ENCODE assay signal across 11 cellular contexts in the genomic region with DNA sequence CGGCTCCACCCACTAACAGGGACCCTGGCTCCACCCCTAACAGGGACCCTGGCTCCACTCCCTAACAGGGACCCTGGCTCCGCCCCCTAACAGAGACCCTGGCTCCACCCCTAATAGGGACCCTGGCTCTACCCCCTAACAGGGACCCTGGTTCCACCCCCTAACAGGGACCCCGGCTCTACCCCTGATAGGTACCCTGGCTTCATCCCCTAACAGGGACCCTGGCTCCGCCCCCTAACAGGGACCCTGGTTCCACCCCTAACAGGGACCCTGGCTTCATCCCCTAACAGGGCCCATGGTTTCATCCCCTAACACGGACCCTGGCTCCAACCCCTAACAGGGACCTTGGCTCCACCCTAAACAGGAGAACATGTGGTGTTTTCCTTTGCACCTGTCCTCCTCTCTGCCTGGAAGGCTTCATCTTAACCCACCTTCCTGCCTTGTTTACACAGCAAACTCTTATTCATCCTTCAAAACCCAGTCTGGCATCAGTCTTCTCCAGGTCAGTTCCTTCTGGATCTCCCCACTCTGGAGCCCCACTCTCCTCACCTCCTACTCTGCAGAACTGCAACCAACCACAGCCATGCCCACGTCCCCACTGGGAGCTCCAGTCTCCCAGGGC. TPM values are rescaled to one million over a fixed set of nuclear protein-coding genes. Genes with fewer than 3 reads are reported as not detected.
A peak's percentile ranks its signal among the peaks of the same experiment; 100 is the strongest.
DNase-seq lines count a peak whose midpoint lies in the region; ATAC-seq, FAIRE-seq and TF ChIP-seq lines count a peak whose summit lies in the region.
"Had no signal": no experiment of that assay in that cellular context is flagged by ENCODE, and none has a peak within 500 bp of the region (broad histone marks: within the 10 kb centered on the region; RNA-seq: fewer than 3 reads in every experiment).

No MANE protein-coding gene starts in this region.

- H3K9me3 Mint-ChIP-seq in type B pancreatic cell: no peaks in the 10 kb centered on the region
- H3K9me3 Mint-ChIP-seq: activated naive CD4-positive, alpha-beta T cell treated with anti-CD3 and anti-CD28 coated beads, Interleukin-2, amount 50 U/mL, for 24 hours; HFFc6 had no signal

- H3K27me3 ChIP-seq in HepG2 (ENCODE audit: control insufficient read depth in 1 of 2, insufficient read depth in 2 of 2, low read length in 2 of 2): no peaks in the 10 kb centered on the region
- no peaks in the 10 kb centered on the region for H3K27me3 ChIP-seq in right lobe of liver
- no peaks in the 10 kb centered on the region for H3K27me3 ChIP-seq in Peyer's patch
- no peaks in the 10 kb centered on the region for H3K27me3 ChIP-seq in gastroesophageal sphincter

- POLR2A ChIA-PET in HepG2 (lab: Yijun Ruan, JAX): interaction anchor here (1.0 to 1.7 kb wide), 6 partner anchors 13 to 384 kb away, joined by 3 to 31 read pairs (median 5); a partner anchor contains a TSS

- H3K79me2 ChIP-seq in HepG2 (ENCODE audit: insufficient read depth, low read length): no peaks in the 10 kb centered on the region

- H2AFZ ChIP-seq in HepG2 (ENCODE audit: low read length): no peak overlapping the region

- peak overlapping the region; percentile 37 for H3K4me3 Mint-ChIP-seq in type B pancreatic cell
- H3K4me3 Mint-ChIP-seq: activated naive CD4-positive, alpha-beta T cell treated with anti-CD3 and anti-CD28 coated beads, Interleukin-2, amount 50 U/mL, for 24 hours; HFFc6 had no signal

- TF ChIP-seq CTCF in HepG2 (CRISPR knock-in tag; IDR thresholded peaks at IDR 0.05) (no peak), right lobe of liver (IDR thresholded peaks at IDR 0.05) (no peak), Peyer's patch (IDR thresholded peaks at IDR 0.05) (no peak), gastroesophageal sphincter (IDR thresholded peaks at IDR 0.05) (no peak), type B pancreatic cell (conservative IDR thresholded peaks at IDR 0.05) (no peak)

- H3K4me1 ChIP-seq in HepG2 (ENCODE audit: insufficient read depth, low read length) (peaks cover 64% of the 10 kb centered on the region), right lobe of liver (peaks cover 0 to 5% (median 2%) of the 10 kb centered on the region in 4 donors), Peyer's patch (peaks cover 0 to 20% (median 13%) of the 10 kb centered on the region in 4 donors), gastroesophageal sphincter (peaks cover 0 to 69% (median 16%) of the 10 kb centered on the region in 3 donors)

- CTCF ChIA-PET in HepG2 (lab: Yijun Ruan, JAX; ENCODE audit: low intra/inter-chr PET ratio, low total read pairs): no interaction called here

- H3K27ac Mint-ChIP-seq in type B pancreatic cell: peak overlapping the region; percentile 63
- H3K27ac Mint-ChIP-seq: activated naive CD4-positive, alpha-beta T cell treated with anti-CD3 and anti-CD28 coated beads, Interleukin-2, amount 50 U/mL, for 24 hours; HFFc6 had no signal

- peaks cover 11% of the 10 kb centered on the region for H3K36me3 Mint-ChIP-seq in type B pancreatic cell
- H3K36me3 Mint-ChIP-seq: activated naive CD4-positive, alpha-beta T cell treated with anti-CD3 and anti-CD28 coated beads, Interleukin-2, amount 50 U/mL, for 24 hours had no signal

- TF ChIP-seq RAD21 in HepG2 (CRISPR knock-in tag; IDR thresholded peaks at IDR 0.05): no peak

- ATAC-seq in HepG2 (peak; percentile 25; the same call in 2 of the 3 replicates), right lobe of liver (no peak), gastroesophageal sphincter (no peak), HG03565 (IDR thresholded peaks at IDR 0.05; ENCODE audit: unreplicated experiment) (no peak), Right ventricle myocardium inferior (no peak)

- H3K4me3 ChIP-seq in HepG2 (replicated peaks in 1 of 3; ENCODE audit: insufficient read depth in 1 of 3, low read depth in 2 of 3, low read length in 3 of 3): no peak overlapping the region
- H3K4me3 ChIP-seq in right lobe of liver: no peak overlapping the region
- no peak overlapping the region for H3K4me3 ChIP-seq in Peyer's patch
- no peak overlapping the region for H3K4me3 ChIP-seq in gastroesophageal sphincter

- TF ChIP-seq EP300 in HepG2 (IDR thresholded peaks at IDR 0.05; ENCODE audit: low read depth in 2 of 2, low read length in 2 of 2): no peak
- no peak for TF ChIP-seq EP300 in HepG2 (CRISPR knock-in tag; IDR thresholded peaks at IDR 0.05; ENCODE audit: borderline replicate concordance)
- no peak for TF ChIP-seq EP300 in gastroesophageal sphincter (IDR thresholded peaks at IDR 0.05)

- H3K36me3 ChIP-seq in HepG2 (replicated peaks in 1 of 2; ENCODE audit: control insufficient read depth in 1 of 2, insufficient read depth in 2 of 2, low read length in 2 of 2): peaks cover 36 to 71% of the 10 kb centered on the region in 2 experiments
- H3K36me3 ChIP-seq in right lobe of liver: peaks cover 0 to 17% (median 0%) of the 10 kb centered on the region in 4 donors
- peaks cover 0 to 6% (median 0%) of the 10 kb centered on the region in 3 donors for H3K36me3 ChIP-seq in Peyer's patch
- H3K36me3 ChIP-seq in gastroesophageal sphincter: peaks cover 0 to 48% of the 10 kb centered on the region in 2 donors

- H3K27me3 Mint-ChIP-seq in type B pancreatic cell: no peaks in the 10 kb centered on the region

- peak overlapping the region; percentile 4 for H3K27ac ChIP-seq in HepG2 (ENCODE audit: extremely low read length, insufficient read depth, low read length)
- H3K27ac ChIP-seq in right lobe of liver: no peak overlapping the region
- H3K27ac ChIP-seq in Peyer's patch: peak overlapping the region; percentile 36 to 88 (median 50)
- peak overlapping the region in 3 of 4 donors; percentile 27 to 81 (median 70) for H3K27ac ChIP-seq in gastroesophageal sphincter

- H3K4me2 ChIP-seq in HepG2 (ENCODE audit: low read depth, low read length): peak overlapping the region; percentile 30; the same call in 1 of the 2 replicates

- TF ChIP-seq POLR2A in HepG2 (IDR thresholded peaks at IDR 0.05; ENCODE audit: insufficient read depth in 1 of 2, low read depth in 2 of 2, low read length in 2 of 2): no peak
- TF ChIP-seq POLR2A in right lobe of liver (IDR thresholded peaks at IDR 0.05): no peak
- no peak for TF ChIP-seq POLR2A in Peyer's patch (IDR thresholded peaks at IDR 0.05)
- TF ChIP-seq POLR2A in gastroesophageal sphincter (IDR thresholded peaks at IDR 0.05): no peak

- WGBS in HepG2 (ENCODE audit: low lambda C conversion rate): 65% methylated on average over 4 of the region's 6 CpGs
- 64% methylated on average over 4 of the region's 6 CpGs for WGBS in right lobe of liver (ENCODE audit: insufficient coverage, low coverage, low lambda C conversion rate, missing lambda C conversion rate)
- 63% methylated on average over 1 of the region's 6 CpGs; no CpG with 5 or more reads in 1 of the 2 donors for WGBS in gastroesophageal sphincter (ENCODE audit: low coverage in 1 of 2), 2 donors

- peaks cover 20% of the 10 kb centered on the region for H3K4me1 Mint-ChIP-seq in type B pancreatic cell (ENCODE audit: unreplicated experiment)

- intact Hi-C loops in HepG2 (cut with micrococcal nuclease; ENCODE audit: unreplicated experiment): no loop called here
- intact Hi-C loops in right lobe of liver (cut with DNase I): no loop called here
- intact Hi-C loops in Right ventricle myocardium inferior (cut with DNase I): no loop called here

- FAIRE-seq in HepG2 (lab: Jason Lieb, UNC): no peak

- no peak overlapping the region for H3K9ac ChIP-seq in HepG2 (ENCODE audit: insufficient read depth, low read depth, low read length)

- H3K9me3 ChIP-seq in HepG2 (ENCODE audit: low read length) (no peaks in the 10 kb centered on the region), right lobe of liver (no peaks in the 10 kb centered on the region), Peyer's patch (no peaks in the 10 kb centered on the region), gastroesophageal sphincter (no peaks in the 10 kb centered on the region)

- no peak for DNase-seq in HepG2 (ENCODE audit: low spot score)
- DNase-seq in right lobe of liver: no peak
- no peak for DNase-seq in Peyer's patch
- no peak for DNase-seq in type B pancreatic cell (ENCODE audit: extremely low spot score, unreplicated experiment)
- no peak for DNase-seq in Right ventricle myocardium inferior (ENCODE audit: missing footprints)
- DNase-seq in DMS53 (lab: John Stamatoyannopoulos, UW): no peak
- DNase-seq: HFFc6, NCI-H187 had no signal

- BruUV-seq in HepG2 (replicated peaks; lab: Mats Ljungman, UMichigan): no TSS peak

- in situ Hi-C loops in HepG2 (cut with HindIII; ENCODE audit: extremely low pct_ligation_motif_present, low pct_unique_long_range_greater_than_20kb): no loop called here

- no peaks in the 10 kb centered on the region for H4K20me1 ChIP-seq in HepG2 (ENCODE audit: insufficient read depth, low read length)

TF ChIP-seq in HepG2, 621 proteins besides CTCF, POLR2A, EP300 and RAD21 (continues in another document):
- TF ChIP-seq ZNF546 (CRISPR knock-in tag; conservative IDR thresholded peaks at IDR 0.05): no peak

RNA-seq across cellular contexts. Expression of a gene that starts 58.0 kb away (rescaled TPM):
- total RNA-seq in HepG2 (2016; rRNA removed; fragmentation: Illumina TruSeq; extraction: Trizol) (1.1 and 1.4 TPM in 2 replicates), right lobe of liver (10 to 100 TPM in 5 of 6 experiments, 1 to 10 TPM in 1; 9.2 to 25.8 (median 11.8) TPM), Peyer's patch (10 to 100 TPM in 2 of 4 donors, 1 to 10 TPM in 2; 3.9 to 55.3 (median 10.9) TPM), gastroesophageal sphincter (10 to 100 TPM; 63.5 to 87.5 (median 74.3) TPM), type B pancreatic cell (ENCODE audit: low replicate concordance) (22.9 and 56.2 TPM in 2 replicates), Right ventricle myocardium inferior (3.8 TPM)
- 1.0 and 1.2 TPM in 2 replicates for total RNA-seq in HepG2 (2016; cell fraction: cytosol; rRNA removed; fragmentation: Illumina TruSeq; extraction: Trizol; ENCODE audit: low read depth)
- 1.4 and 1.5 TPM in 2 replicates for total RNA-seq in HepG2 (2016; cell fraction: insoluble cytoplasmic fraction; rRNA removed; fragmentation: Illumina TruSeq; extraction: Trizol)
- total RNA-seq in HepG2 (2016; cell fraction: membrane; rRNA removed; fragmentation: Illumina TruSeq; extraction: Trizol): 2.7 and 2.9 TPM in 2 replicates
- total RNA-seq in HepG2 (2016; cell fraction: nucleus; rRNA removed; fragmentation: Illumina TruSeq; extraction: Trizol): 1.1 and 1.9 TPM in 2 replicates
- 94.7 and 113 TPM in 2 replicates for polyA plus RNA-seq in HepG2 (2011; rRNA removed)
- 101 and 112 TPM in 2 replicates for polyA plus RNA-seq in HepG2 (2011; cell fraction: cytosol; rRNA removed)
- 181 and 188 TPM in 2 replicates for polyA plus RNA-seq in HepG2 (2011; cell fraction: nucleus; rRNA removed)
- 46.0 and 71.6 TPM in 2 replicates for polyA plus RNA-seq in HepG2 (2012)
- polyA plus RNA-seq in HepG2 (2016; cell fraction: cytosol; fragmentation: Illumina TruSeq; extraction: Trizol; ENCODE audit: low read depth): 0.27 and 0.52 TPM in 2 replicates
- polyA plus RNA-seq in HepG2 (2016; cell fraction: insoluble cytoplasmic fraction; fragmentation: Illumina TruSeq; extraction: Trizol; ENCODE audit: low read depth): 1.4 TPM in 2 replicates
- polyA plus RNA-seq in HepG2 (2016; cell fraction: membrane; fragmentation: Illumina TruSeq; extraction: Trizol; ENCODE audit: low read depth): 0.68 and 0.92 TPM in 2 replicates
- 1.1 and 1.9 TPM in 2 replicates for polyA plus RNA-seq in HepG2 (2016; cell fraction: nucleus; fragmentation: Illumina TruSeq; extraction: Trizol; ENCODE audit: insufficient read depth, low read depth)
- polyA minus RNA-seq in HepG2 (2011; rRNA and poly(A)+ RNA removed; ENCODE audit: low replicate concordance): 10.5 and 261 TPM in 2 replicates
- polyA minus RNA-seq in HepG2 (2011; cell fraction: cytosol; rRNA and poly(A)+ RNA removed): 111 and 123 TPM in 2 replicates
- 241 and 251 TPM in 2 replicates for polyA minus RNA-seq in HepG2 (2011; cell fraction: nucleus; rRNA and poly(A)+ RNA removed)

Comparison
In these comparisons a context has a peak if more than half of its experiments do, and no peak if none do; other contexts are left out.
1. H3K27ac ChIP-seq: peak in HepG2 (single experiment), Peyer's patch (4 of 4) and gastroesophageal sphincter (3 of 4); none in right lobe of liver (0 of 3).